8 cellular contexts compared by ENCODE assay signal in genomic region chr9:112180387-112180881, GRCh38. TPM values are rescaled to one million over a fixed set of nuclear protein-coding genes. Genes with fewer than 3 reads are reported as not detected.
DNase-seq lines count a peak whose midpoint lies in the region; ATAC-seq lines count a peak whose summit lies in the region.

No MANE protein-coding gene starts in this region.

- H3K27ac ChIP-seq in CD8-positive, alpha-beta memory T cell (ENCODE audit: low read depth, low read length): peak overlapping the region; percentile 70
- no peak overlapping the region for H3K27ac ChIP-seq in Karpas-422 (ENCODE audit: low read length)

- CTCF ChIA-PET in CD8-positive, alpha-beta memory T cell (lab: Charles Lee): interaction anchor here (1.1 kb wide), 1 partner anchor 31 kb away, joined by 3 read pairs; no protein-coding TSS in a partner anchor
- CTCF ChIA-PET in activated CD8-positive, alpha-beta T cell treated with anti-CD3 and anti-CD28 coated beads, Interleukin-2, amount 10 ng/mL, durations not matched to agents 7 days and 5 days (lab: Charles Lee): interaction anchor here (0.6 to 1.3 kb wide), 5 partner anchors 29 to 282 kb away, joined by 3 to 5 read pairs (median 3); partner anchors contain the start of gene PTBP3

- POLR2A ChIA-PET in CD8-positive, alpha-beta memory T cell (lab: Charles Lee): no interaction called here
- POLR2A ChIA-PET in activated CD8-positive, alpha-beta T cell treated with anti-CD3 and anti-CD28 coated beads, Interleukin-2, amount 10 ng/mL, durations not matched to agents 7 days and 5 days (lab: Charles Lee): no interaction called here

- no peaks in the 10 kb centered on the region for H3K79me2 ChIP-seq in Karpas-422 (ENCODE audit: low read length)

- H3K9me3 Mint-ChIP-seq in CD8-positive, alpha-beta memory T cell: peaks cover 0 to 2% (median 0%) of the 10 kb centered on the region in 5 donors
- peaks cover 5% of the 10 kb centered on the region for H3K9me3 Mint-ChIP-seq in activated CD8-positive, alpha-beta T cell treated with anti-CD3 and anti-CD28 coated beads, Interleukin-2, amount 10 ng/mL, durations not matched to agents 7 days and 5 days (ENCODE audit: insufficient read depth)
- H3K9me3 Mint-ChIP-seq in naive B cell: peaks cover 0 to 7% (median 5%) of the 10 kb centered on the region in 7 donors

- no peaks in the 10 kb centered on the region for H3K36me3 Mint-ChIP-seq in CD8-positive, alpha-beta memory T cell
- H3K36me3 Mint-ChIP-seq in activated CD8-positive, alpha-beta T cell treated with anti-CD3 and anti-CD28 coated beads, Interleukin-2, amount 10 ng/mL, durations not matched to agents 7 days and 5 days (ENCODE audit: low read depth): peaks cover 12% of the 10 kb centered on the region
- no peaks in the 10 kb centered on the region for H3K36me3 Mint-ChIP-seq in naive B cell

- no peaks in the 10 kb centered on the region for H3K9me2 ChIP-seq in Karpas-422 (replicated peaks; ENCODE audit: insufficient read depth, low read length)

- no peaks in the 10 kb centered on the region for H3K27me3 ChIP-seq in CD8-positive, alpha-beta memory T cell (ENCODE audit: insufficient read depth, low read length, poor library complexity, severe bottlenecking)
- no peaks in the 10 kb centered on the region; the same call in 1 of the 2 replicates for H3K27me3 ChIP-seq in Karpas-422 (ENCODE audit: low read length)

- H3K27me3 Mint-ChIP-seq in CD8-positive, alpha-beta memory T cell: peaks cover 0 to 1% of the 10 kb centered on the region in 2 donors
- H3K27me3 Mint-ChIP-seq in activated CD8-positive, alpha-beta T cell treated with anti-CD3 and anti-CD28 coated beads, Interleukin-2, amount 10 ng/mL, durations not matched to agents 7 days and 5 days (ENCODE audit: low read depth): peaks cover 4% of the 10 kb centered on the region
- H3K27me3 Mint-ChIP-seq in naive B cell: no peaks in the 10 kb centered on the region

- DNase-seq in CD8-positive, alpha-beta memory T cell: peak; percentile 5 to 69 (median 43)
- DNase-seq in activated CD8-positive, alpha-beta T cell treated with anti-CD3 and anti-CD28 coated beads, Interleukin-2, amount 10 ng/mL, durations not matched to agents 7 days and 5 days: peak; percentile 80
- DNase-seq in naive B cell: no peak
- DNase-seq in Karpas-422: no peak
- DNase-seq in inferior parietal cortex (ENCODE audit: extremely low spot score): no peak
- DNase-seq in OCI-M2 (lab: John Stamatoyannopoulos, UW; ENCODE audit: unreplicated experiment): no peak
- DNase-seq in NCI-H2196 treated with DMSO at 0.1 percent for 48 hours (lab: John Stamatoyannopoulos, UW; ENCODE audit: unreplicated experiment): no peak

- H3K9ac ChIP-seq in Karpas-422 (ENCODE audit: low read length): no peak overlapping the region

- peak overlapping the region; percentile 2 for H3K4me3 ChIP-seq in CD8-positive, alpha-beta memory T cell (ENCODE audit: low read length)
- H3K4me3 ChIP-seq in Karpas-422 (ENCODE audit: low read length): no peak overlapping the region

- no peak overlapping the region for H3K4me2 ChIP-seq in Karpas-422 (ENCODE audit: low read depth, low read length, poor library complexity, severe bottlenecking)

- H3K4me3 Mint-ChIP-seq in CD8-positive, alpha-beta memory T cell: peak overlapping the region; percentile 18 to 69 (median 60)
- peak overlapping the region; percentile 65 for H3K4me3 Mint-ChIP-seq in activated CD8-positive, alpha-beta T cell treated with anti-CD3 and anti-CD28 coated beads, Interleukin-2, amount 10 ng/mL, durations not matched to agents 7 days and 5 days
- peak overlapping the region in 1 of 8 donors; percentile 33 for H3K4me3 Mint-ChIP-seq in naive B cell

- H3K9me3 ChIP-seq in CD8-positive, alpha-beta memory T cell (ENCODE audit: low read length): no peaks in the 10 kb centered on the region
- H3K9me3 ChIP-seq in Karpas-422 (ENCODE audit: low read length): no peaks in the 10 kb centered on the region

- H3K4me1 ChIP-seq in CD8-positive, alpha-beta memory T cell (ENCODE audit: insufficient read depth, low read length): peaks cover 45% of the 10 kb centered on the region
- peaks cover 7% of the 10 kb centered on the region for H3K4me1 ChIP-seq in Karpas-422 (ENCODE audit: low read length)

- peaks cover 49 to 66% (median 60%) of the 10 kb centered on the region in 3 donors for H3K4me1 Mint-ChIP-seq in CD8-positive, alpha-beta memory T cell
- peaks cover 56% of the 10 kb centered on the region for H3K4me1 Mint-ChIP-seq in activated CD8-positive, alpha-beta T cell treated with anti-CD3 and anti-CD28 coated beads, Interleukin-2, amount 10 ng/mL, durations not matched to agents 7 days and 5 days (ENCODE audit: low read depth)
- peaks cover 23 to 28% (median 26%) of the 10 kb centered on the region in 3 donors for H3K4me1 Mint-ChIP-seq in naive B cell

- ATAC-seq in HG03432 (IDR thresholded peaks at IDR 0.05; ENCODE audit: unreplicated experiment) (peak; percentile 54), naive B cell (ENCODE audit: low read depth in 2 of 2) (peak; percentile 16 to 20)
- peak; percentile 73 for ATAC-seq in activated CD8-positive, alpha-beta T cell treated with anti-CD3 and anti-CD28 coated beads, Interleukin-2, amount 10 ng/mL, durations not matched to agents 7 days and 5 days

- H4K20me1 ChIP-seq in Karpas-422 (ENCODE audit: insufficient read depth, low read depth, low read length): no peaks in the 10 kb centered on the region

- no peaks in the 10 kb centered on the region for H3K36me3 ChIP-seq in CD8-positive, alpha-beta memory T cell (ENCODE audit: insufficient read depth, low read length)
- no peaks in the 10 kb centered on the region for H3K36me3 ChIP-seq in Karpas-422 (ENCODE audit: insufficient read depth, low read length)

- H2AFZ ChIP-seq in Karpas-422 (ENCODE audit: low read length): no peak overlapping the region; the same call in 1 of the 2 replicates

- peak overlapping the region; percentile 47 to 88 (median 71) for H3K27ac Mint-ChIP-seq in CD8-positive, alpha-beta memory T cell
- H3K27ac Mint-ChIP-seq in activated CD8-positive, alpha-beta T cell treated with anti-CD3 and anti-CD28 coated beads, Interleukin-2, amount 10 ng/mL, durations not matched to agents 7 days and 5 days: peak overlapping the region; percentile 85
- peak overlapping the region in 4 of 6 donors; percentile 58 to 79 (median 65) for H3K27ac Mint-ChIP-seq in naive B cell

RNA-seq across cellular contexts. Expression of gene SUSD1, which starts 5.3 kb away (rescaled TPM):
- total RNA-seq in CD8-positive, alpha-beta memory T cell: 1 to 10 TPM; 5.0 to 5.3 TPM
- 18.1 TPM for polyA plus RNA-seq in CD8-positive, alpha-beta memory T cell
- 10 to 100 TPM; 15.2 to 17.9 TPM for total RNA-seq in activated CD8-positive, alpha-beta T cell treated with anti-CD3 and anti-CD28 coated beads, Interleukin-2, amount 10 ng/mL, durations not matched to agents 7 days and 5 days
- polyA plus RNA-seq in naive B cell (ENCODE audit: low read depth in 6 of 6): 10 to 100 TPM in 1 of 6 donors, 1 to 10 TPM in 5; 5.1 to 19.4 (median 9.1) TPM
- 14.5 and 17.2 TPM in 2 replicates for total RNA-seq in Karpas-422 (2014; rRNA removed; shearing (Covaris generic); ENCODE audit: low replicate concordance)

Comparison
In these comparisons a context has a peak if more than half of its experiments do, and no peak if none do; other contexts are left out.
1. DNase-seq: peak in CD8-positive, alpha-beta memory T cell (5 of 5) and activated CD8-positive, alpha-beta T cell treated with anti-CD3 and anti-CD28 coated beads, Interleukin-2, amount 10 ng/mL, durations not matched to agents 7 days and 5 days (single experiment); none in naive B cell (single experiment), Karpas-422 (single experiment), inferior parietal cortex (single experiment), OCI-M2 (single experiment) and NCI-H2196 treated with DMSO at 0.1 percent for 48 hours (single experiment).
2. ATAC-seq: peak in every context shown above with its lines; median percentile 73 in activated CD8-positive, alpha-beta T cell treated with anti-CD3 and anti-CD28 coated beads, Interleukin-2, amount 10 ng/mL, durations not matched to agents 7 days and 5 days; 54 in HG03432; 18 in naive B cell.
3. Peak in every context shown above with its lines, with median percentiles within 50 percentile points of each other: H3K27ac Mint-ChIP-seq.